ENCODE assay signal across 1 cellular context in genomic region chr2:38741542-38741852, GRCh38.
A peak's percentile ranks its signal among the peaks of the same experiment; 100 is the strongest.
TF ChIP-seq lines count a peak whose summit lies in the region.

No MANE protein-coding gene starts in this region.

TF ChIP-seq in GM12878, 131 proteins besides CTCF, POLR2A, EP300 and RAD21:
- TF ChIP-seq IRF3 (IDR thresholded peaks at IDR 0.05) (no peak), POLR2AphosphoS5 (IDR thresholded peaks at IDR 0.05; ENCODE audit: low read length) (peak; percentile 27; the same call in 1 of the 2 replicates)
